In the genomic region with DNA sequence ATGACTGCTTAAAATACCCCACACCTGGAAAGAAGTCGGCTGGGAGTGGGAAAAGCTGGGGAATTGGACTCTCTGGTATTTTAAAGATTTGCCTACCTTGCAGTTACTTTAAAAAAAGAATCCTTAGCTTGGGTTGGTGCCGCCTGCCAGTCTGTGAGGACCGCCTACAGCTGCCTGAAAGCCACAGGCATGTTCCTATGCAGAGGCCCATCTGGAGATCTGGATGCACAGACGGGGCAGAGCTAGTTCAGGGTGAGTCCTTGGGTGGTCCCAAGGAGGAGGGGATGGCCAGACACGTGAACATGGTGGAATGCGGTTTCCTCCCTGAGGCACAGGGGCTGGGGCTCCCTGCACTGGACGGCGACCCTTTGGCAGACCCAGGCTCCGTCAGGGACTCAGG, we compare ENCODE assay signal across 19 cellular contexts.
"Had no signal": no experiment of that assay in that cellular context is flagged by ENCODE, and none has a peak within 500 bp of the region (broad histone marks: within the 10 kb centered on the region; RNA-seq: fewer than 3 reads in every experiment).

No MANE protein-coding gene starts in this region.

- H3K27me3 ChIP-seq: colonic mucosa, esophagus squamous epithelium, ovary, tibial artery, upper lobe of right lung had no signal

- H3K27ac Mint-ChIP-seq: immature natural killer cell; natural killer cell; progenitor cell of endocrine pancreas; stimulated activated memory B cell treated with anti-CD40 and anti-IgM and Interleukin-4, amounts not matched to agents 10 μg/mL and 1 μg/mL and 100 μg/mL, for 72 hours had no signal

- H3K27ac ChIP-seq: colonic mucosa, esophagus squamous epithelium, gastroesophageal sphincter, ovary, tibial artery, upper lobe of right lung had no signal

- H3K9me3 Mint-ChIP-seq: natural killer cell had no signal

- H3K36me3 ChIP-seq: colonic mucosa, esophagus squamous epithelium, gastroesophageal sphincter, ovary, tibial artery, upper lobe of right lung had no signal

- H3K4me1 ChIP-seq: colonic mucosa, gastroesophageal sphincter, tibial artery, upper lobe of right lung had no signal

- H3K36me3 Mint-ChIP-seq: natural killer cell had no signal

- H3K9me3 ChIP-seq: colonic mucosa, esophagus squamous epithelium, ovary, upper lobe of right lung had no signal

- H3K4me3 Mint-ChIP-seq: immature natural killer cell; natural killer cell; neural crest cell; stimulated activated memory B cell treated with anti-CD40 and anti-IgM and Interleukin-4, amounts not matched to agents 10 μg/mL and 1 μg/mL and 100 μg/mL, for 72 hours; stimulated activated naive CD8-positive, alpha-beta T cell treated with anti-CD3 and anti-CD28 coated beads, Interleukin-15, Interleukin-2, amounts not matched to agents 100 ng/mL and 50 ng/mL, for 24 hours had no signal

- H3K27me3 Mint-ChIP-seq: stimulated activated naive CD8-positive, alpha-beta T cell treated with anti-CD3 and anti-CD28 coated beads, Interleukin-15, Interleukin-2, amounts not matched to agents 100 ng/mL and 50 ng/mL, for 24 hours had no signal

- DNase-seq: colonic mucosa; dermis blood vessel endothelial cell; esophagus squamous epithelium; foreskin fibroblast; glutamatergic neuron; immature natural killer cell; left cardiac atrium; natural killer cell; nucleus accumbens; ovary; right cardiac atrium; stimulated activated CD4-positive, alpha-beta T cell treated with anti-CD3 and anti-CD28 coated beads, Interleukin-4, amount 100 ng/mL, for 1 hour; tibial artery; upper lobe of right lung had no signal

- H3K4me3 ChIP-seq: colonic mucosa, esophagus squamous epithelium, gastroesophageal sphincter, ovary, tibial artery, upper lobe of right lung had no signal
